In genomic region chr15:66729339-66729951, GRCh38 we compare ENCODE assay signal across 10 cellular contexts. TPM values are rescaled to one million over a fixed set of nuclear protein-coding genes. Genes with fewer than 3 reads are reported as not detected.
DNase-seq lines count a peak whose midpoint lies in the region; ATAC-seq and TF ChIP-seq lines count a peak whose summit lies in the region.
"Had no signal": no experiment of that assay in that cellular context is flagged by ENCODE, and none has a peak within 500 bp of the region (broad histone marks: within the 10 kb centered on the region; RNA-seq: fewer than 3 reads in every experiment).

No MANE protein-coding gene starts in this region.

- no peak for TF ChIP-seq EP300 in gastroesophageal sphincter (IDR thresholded peaks at IDR 0.05)

- no peak for TF ChIP-seq POLR2A in Peyer's patch (IDR thresholded peaks at IDR 0.05)
- TF ChIP-seq POLR2A in gastroesophageal sphincter (IDR thresholded peaks at IDR 0.05), result no peak

- H3K27me3 ChIP-seq in Peyer's patch, result no peaks in the 10 kb centered on the region
- H3K27me3 ChIP-seq in gastroesophageal sphincter, result no peaks in the 10 kb centered on the region
- no peaks in the 10 kb centered on the region for H3K27me3 ChIP-seq in upper lobe of right lung

- H3K4me3 ChIP-seq in Peyer's patch, result no peak overlapping the region
- H3K4me3 ChIP-seq in gastroesophageal sphincter, result peak overlapping the region in 1 of 2 donors; percentile 36
- H3K4me3 ChIP-seq in upper lobe of right lung, result peak overlapping the region; percentile 35

- H3K9me3 ChIP-seq in Peyer's patch, result no peaks in the 10 kb centered on the region
- H3K9me3 ChIP-seq in gastroesophageal sphincter, result no peaks in the 10 kb centered on the region
- H3K9me3 ChIP-seq in upper lobe of right lung, result no peaks in the 10 kb centered on the region

- 2 to 13% methylated on average over 7 to 12 of the region's 26 CpGs for WGBS in gastroesophageal sphincter (ENCODE audit: low coverage in 1 of 2), 2 donors

- intact Hi-C loops in upper lobe of right lung (cut with DNase I), result no loop called here

- peak; percentile 31 for ATAC-seq in gastroesophageal sphincter
- ATAC-seq in omental fat pad (ENCODE audit: low FRiP score), result peak; percentile 13
- ATAC-seq in upper lobe of right lung, result peak; percentile 61
- no peak for ATAC-seq in GM21447 (IDR thresholded peaks at IDR 0.05; ENCODE audit: unreplicated experiment)

- TF ChIP-seq CTCF in Peyer's patch (IDR thresholded peaks at IDR 0.05) (no peak), gastroesophageal sphincter (IDR thresholded peaks at IDR 0.05) (no peak), omental fat pad (IDR thresholded peaks at IDR 0.05) (no peak), upper lobe of right lung (IDR thresholded peaks at IDR 0.05) (no peak)

- H3K27ac ChIP-seq in Peyer's patch (peak overlapping the region in 3 of 4 donors; percentile 18 to 61 (median 36)), gastroesophageal sphincter (peak overlapping the region; percentile 11 to 78 (median 70)), upper lobe of right lung (peak overlapping the region; percentile 67)

- DNase-seq in Peyer's patch (no peak), omental fat pad (ENCODE audit: low spot score) (no peak), upper lobe of right lung (no peak), NCI-H2171 treated with DMSO at 0.1 percent for 48 hours (lab: John Stamatoyannopoulos, UW) (no peak)
- no peak for DNase-seq in activated CD4-positive, alpha-beta T cell treated with anti-CD3 and anti-CD28 coated beads, Interleukin-2, amount 50 U/mL, for 1 hour
- DNase-seq: activated CD4-positive, alpha-beta T cell treated with anti-CD3 and anti-CD28 coated beads, Interleukin-2, amount 10 ng/mL, durations not matched to agents 24 days and 14 days; activated gamma-delta T cell treated with Interleukin-2 at 50 U/mL for 16 hours; DMS79 had no signal

- H3K36me3 ChIP-seq in Peyer's patch (no peaks in the 10 kb centered on the region), gastroesophageal sphincter (no peaks in the 10 kb centered on the region), upper lobe of right lung (no peaks in the 10 kb centered on the region)

- no peaks in the 10 kb centered on the region for H3K4me1 ChIP-seq in Peyer's patch
- H3K4me1 ChIP-seq in gastroesophageal sphincter, result peaks cover 0 to 56% (median 17%) of the 10 kb centered on the region in 3 donors
- peaks cover 41% of the 10 kb centered on the region for H3K4me1 ChIP-seq in upper lobe of right lung

RNA-seq across cellular contexts. Expression of gene SMAD6, which starts 27.4 kb away (rescaled TPM):
- total RNA-seq in Peyer's patch (10 to 100 TPM; 11.0 to 34.9 (median 25.5) TPM), gastroesophageal sphincter (10 to 100 TPM in 3 of 4 donors, 1 to 10 TPM in 1; 9.9 to 11.2 (median 10.9) TPM), omental fat pad (10 to 100 TPM; 15.6 to 44.9 (median 23.8) TPM), upper lobe of right lung (167 TPM)
